In the genomic region with DNA sequence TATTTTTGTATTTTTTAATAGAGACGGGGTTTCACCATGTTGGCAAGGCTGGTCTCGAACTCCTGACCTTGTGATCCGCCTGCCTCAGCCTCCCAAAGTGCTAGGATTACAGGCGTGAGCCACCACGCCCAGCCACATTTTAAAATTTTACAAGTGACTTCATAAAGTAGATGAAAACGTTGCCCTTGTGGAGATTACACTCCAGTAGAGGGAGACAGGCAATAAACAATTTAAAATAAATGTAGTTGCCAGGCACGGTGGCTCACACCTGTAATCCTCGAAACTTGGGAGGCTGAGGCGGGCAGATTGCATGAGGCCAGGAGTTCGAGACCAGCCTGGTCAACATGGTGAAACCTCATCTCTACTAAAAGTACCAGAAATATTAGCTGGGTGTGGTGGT, we compare ENCODE assay signal across 5 cellular contexts. TPM values are rescaled to one million over a fixed set of nuclear protein-coding genes. Genes with fewer than 3 reads are reported as not detected.
"Had no signal": no experiment of that assay in that cellular context is flagged by ENCODE, and none has a peak within 500 bp of the region (broad histone marks: within the 10 kb centered on the region; RNA-seq: fewer than 3 reads in every experiment).

No MANE protein-coding gene starts in this region.

RNA-seq across cellular contexts. Expression of a gene that starts 15.0 kb away (rescaled TPM):
- total RNA-seq: GM23338, H1, H9, HT-29 had no signal
- polyA plus RNA-seq: GM23338, H1, IgD-negative memory B cell had no signal

RNA-seq across cellular contexts. Expression of a gene that starts 22.3 kb away (rescaled TPM):
- total RNA-seq: HT-29 had no signal
- polyA plus RNA-seq: IgD-negative memory B cell had no signal

RNA-seq across cellular contexts. Expression of a gene that starts 25.7 kb away (rescaled TPM):
- total RNA-seq: GM23338, H1, H9, HT-29 had no signal
- polyA plus RNA-seq: GM23338, IgD-negative memory B cell had no signal

RNA-seq across cellular contexts. Expression of a gene that starts 29.5 kb away (rescaled TPM):
- total RNA-seq: GM23338, H1, H9, HT-29 had no signal
- polyA plus RNA-seq: GM23338, H1, IgD-negative memory B cell had no signal

RNA-seq across cellular contexts. Expression of a gene that starts 49.1 kb away (rescaled TPM):
- total RNA-seq: GM23338, H1, H9, HT-29 had no signal
- polyA plus RNA-seq: GM23338, H1, IgD-negative memory B cell had no signal
